ENCODE assay signal across 1 cellular context in the genomic region with DNA sequence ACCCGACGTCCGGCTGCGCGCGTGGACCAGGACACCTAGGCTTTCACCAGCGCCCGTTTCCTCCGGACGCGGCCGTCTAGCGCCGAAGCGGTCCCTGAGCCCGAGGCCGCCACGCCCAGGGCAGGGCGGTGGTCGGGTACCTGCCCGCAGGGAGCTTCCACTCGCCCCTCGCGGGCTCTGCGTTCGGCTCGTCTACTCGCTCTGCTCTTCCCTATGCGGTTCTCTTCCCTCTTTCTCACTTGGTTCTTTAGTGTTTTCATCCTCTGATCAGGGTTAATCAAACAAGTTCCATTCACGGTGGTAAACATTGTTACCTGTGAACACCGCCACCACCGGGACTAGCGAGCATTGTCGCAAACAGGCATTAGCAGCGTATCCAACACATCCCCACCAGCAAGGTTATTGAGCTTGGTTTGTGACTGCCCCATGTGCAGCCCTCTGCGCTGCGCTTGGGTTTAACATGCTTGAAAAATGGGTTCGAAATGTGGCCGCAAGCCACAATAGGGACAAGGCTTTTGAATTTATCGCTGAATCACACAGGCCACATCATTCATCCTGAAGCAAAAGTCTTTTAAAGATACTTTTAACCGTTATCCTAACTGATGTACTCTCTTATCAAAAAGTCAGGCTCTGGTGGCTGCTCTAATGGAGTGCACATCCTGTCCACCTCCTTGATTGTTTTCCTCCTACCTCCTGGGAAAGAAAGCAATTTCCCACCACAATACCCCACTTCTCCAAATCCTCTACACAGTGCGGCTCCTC.
TF ChIP-seq lines count a peak whose summit lies in the region.

No MANE protein-coding gene starts in this region.

TF ChIP-seq in GM12878, 131 proteins besides CTCF, POLR2A, EP300 and RAD21 (continued from another document):
- TF ChIP-seq STAT3 (IDR thresholded peaks at IDR 0.05; ENCODE audit: low read depth, low read length) (no peak), TCF12 (IDR thresholded peaks at IDR 0.05; ENCODE audit: low read depth, low read length) (no peak), NFXL1 (IDR thresholded peaks at IDR 0.05; ENCODE audit: borderline replicate concordance) (no peak), RAD51 (IDR thresholded peaks at IDR 0.05) (no peak), CBX5 (IDR thresholded peaks at IDR 0.05; ENCODE audit: low read depth) (peak; percentile 82; the same call in 1 of the 2 replicates)
- TF ChIP-seq, protein P1, sequence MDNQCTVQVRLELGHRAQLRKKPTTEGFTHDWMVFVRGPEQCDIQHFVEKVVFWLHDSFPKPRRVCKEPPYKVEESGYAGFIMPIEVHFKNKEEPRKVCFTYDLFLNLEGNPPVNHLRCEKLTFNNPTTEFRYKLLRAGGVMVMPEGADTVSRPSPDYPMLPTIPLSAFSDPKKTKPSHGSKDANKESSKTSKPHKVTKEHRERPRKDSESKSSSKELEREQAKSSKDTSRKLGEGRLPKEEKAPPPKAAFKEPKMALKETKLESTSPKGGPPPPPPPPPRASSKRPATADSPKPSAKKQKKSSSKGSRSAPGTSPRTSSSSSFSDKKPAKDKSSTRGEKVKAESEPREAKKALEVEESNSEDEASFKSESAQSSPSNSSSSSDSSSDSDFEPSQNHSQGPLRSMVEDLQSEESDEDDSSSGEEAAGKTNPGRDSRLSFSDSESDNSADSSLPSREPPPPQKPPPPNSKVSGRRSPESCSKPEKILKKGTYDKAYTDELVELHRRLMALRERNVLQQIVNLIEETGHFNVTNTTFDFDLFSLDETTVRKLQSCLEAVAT (IDR thresholded peaks at IDR 0.05), result peak; percentile 71; the same call in 1 of the 2 replicates
- TF ChIP-seq, protein P2, sequence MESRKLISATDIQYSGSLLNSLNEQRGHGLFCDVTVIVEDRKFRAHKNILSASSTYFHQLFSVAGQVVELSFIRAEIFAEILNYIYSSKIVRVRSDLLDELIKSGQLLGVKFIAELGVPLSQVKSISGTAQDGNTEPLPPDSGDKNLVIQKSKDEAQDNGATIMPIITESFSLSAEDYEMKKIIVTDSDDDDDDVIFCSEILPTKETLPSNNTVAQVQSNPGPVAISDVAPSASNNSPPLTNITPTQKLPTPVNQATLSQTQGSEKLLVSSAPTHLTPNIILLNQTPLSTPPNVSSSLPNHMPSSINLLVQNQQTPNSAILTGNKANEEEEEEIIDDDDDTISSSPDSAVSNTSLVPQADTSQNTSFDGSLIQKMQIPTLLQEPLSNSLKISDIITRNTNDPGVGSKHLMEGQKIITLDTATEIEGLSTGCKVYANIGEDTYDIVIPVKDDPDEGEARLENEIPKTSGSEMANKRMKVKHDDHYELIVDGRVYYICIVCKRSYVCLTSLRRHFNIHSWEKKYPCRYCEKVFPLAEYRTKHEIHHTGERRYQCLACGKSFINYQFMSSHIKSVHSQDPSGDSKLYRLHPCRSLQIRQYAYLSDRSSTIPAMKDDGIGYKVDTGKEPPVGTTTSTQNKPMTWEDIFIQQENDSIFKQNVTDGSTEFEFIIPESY (IDR thresholded peaks at IDR 0.05), result peak; percentile 96
